Comparison of ENCODE assay signal across 1 cellular context in the genomic region with DNA sequence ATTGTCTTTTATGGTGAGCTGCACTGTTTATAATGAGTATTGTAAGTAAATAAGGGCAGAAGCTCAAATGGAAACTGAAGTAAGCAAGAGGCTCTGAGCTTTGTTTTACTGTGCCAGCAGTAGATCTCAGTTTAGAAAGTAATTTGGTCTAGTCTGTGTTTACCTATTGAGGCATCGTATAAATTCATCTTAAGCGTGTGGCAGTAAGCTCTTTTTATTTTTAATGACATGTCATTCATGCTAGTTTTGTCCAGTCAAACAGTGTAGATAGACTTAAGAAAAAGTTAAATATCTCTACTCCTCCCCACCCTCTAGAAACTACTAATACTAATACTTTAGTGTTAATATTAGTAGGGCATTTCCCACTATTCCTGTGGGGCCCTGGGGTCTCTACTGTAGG.
TF ChIP-seq lines count a peak whose summit lies in the region.

No MANE protein-coding gene starts in this region.

TF ChIP-seq in HepG2, 621 proteins besides CTCF, POLR2A, EP300 and RAD21 (continued from another document):
- TF ChIP-seq, protein P1, sequence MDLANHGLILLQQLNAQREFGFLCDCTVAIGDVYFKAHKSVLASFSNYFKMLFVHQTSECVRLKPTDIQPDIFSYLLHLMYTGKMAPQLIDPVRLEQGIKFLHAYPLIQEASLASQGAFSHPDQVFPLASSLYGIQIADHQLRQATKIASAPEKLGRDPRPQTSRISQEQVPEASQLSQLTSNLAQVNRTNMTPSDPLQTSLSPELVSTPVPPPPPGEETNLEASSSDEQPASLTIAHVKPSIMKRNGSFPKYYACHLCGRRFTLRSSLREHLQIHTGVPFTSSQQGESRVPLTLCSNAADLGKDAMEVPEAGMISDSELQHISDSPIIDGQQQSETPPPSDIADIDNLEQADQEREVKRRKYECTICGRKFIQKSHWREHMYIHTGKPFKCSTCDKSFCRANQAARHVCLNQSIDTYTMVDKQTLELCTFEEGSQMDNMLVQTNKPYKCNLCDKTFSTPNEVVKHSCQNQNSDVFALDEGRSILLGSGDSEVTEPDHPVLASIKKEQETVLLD (CRISPR knock-in tag; IDR thresholded peaks at IDR 0.05; ENCODE audit: low read depth) = no peak
- TF ChIP-seq ZNF569 (CRISPR knock-in tag; IDR thresholded peaks at IDR 0.05; ENCODE audit: borderline replicate concordance) = no peak
- TF ChIP-seq SP2 (CRISPR knock-in tag; IDR thresholded peaks at IDR 0.05) = no peak
- TF ChIP-seq, protein P2, sequence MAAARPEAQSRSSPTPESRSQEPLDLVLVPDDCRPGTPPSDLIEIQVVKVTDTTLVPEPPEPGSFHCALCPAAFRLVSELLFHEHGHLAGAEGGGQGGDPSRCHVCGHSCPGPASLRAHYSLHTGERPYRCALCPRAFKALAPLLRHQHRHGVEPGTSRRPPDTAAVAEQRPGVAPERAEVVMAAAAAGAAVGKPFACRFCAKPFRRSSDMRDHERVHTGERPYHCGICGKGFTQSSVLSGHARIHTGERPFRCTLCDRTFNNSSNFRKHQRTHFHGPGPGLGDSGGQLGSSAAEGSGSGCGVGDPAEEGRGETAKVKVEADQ (CRISPR knock-in tag; IDR thresholded peaks at IDR 0.05; ENCODE audit: borderline replicate concordance) = no peak
- no peak for TF ChIP-seq ZNF441 (CRISPR knock-in tag; IDR thresholded peaks at IDR 0.05; ENCODE audit: borderline replicate concordance)
- no peak for TF ChIP-seq THYN1 (CRISPR knock-in tag; IDR thresholded peaks at IDR 0.05; ENCODE audit: borderline replicate concordance, low read depth)
- TF ChIP-seq PRPF4 (IDR thresholded peaks at IDR 0.05; ENCODE audit: low read depth, low read length, poor library complexity, severe bottlenecking) = no peak
- TF ChIP-seq TAF1 (CRISPR knock-in tag; IDR thresholded peaks at IDR 0.05) = no peak
- no peak for TF ChIP-seq ZNF3 (CRISPR knock-in tag; IDR thresholded peaks at IDR 0.05)
- no peak for TF ChIP-seq SPEN (CRISPR knock-in tag; IDR thresholded peaks at IDR 0.05; ENCODE audit: low read depth)
- TF ChIP-seq, protein P3, sequence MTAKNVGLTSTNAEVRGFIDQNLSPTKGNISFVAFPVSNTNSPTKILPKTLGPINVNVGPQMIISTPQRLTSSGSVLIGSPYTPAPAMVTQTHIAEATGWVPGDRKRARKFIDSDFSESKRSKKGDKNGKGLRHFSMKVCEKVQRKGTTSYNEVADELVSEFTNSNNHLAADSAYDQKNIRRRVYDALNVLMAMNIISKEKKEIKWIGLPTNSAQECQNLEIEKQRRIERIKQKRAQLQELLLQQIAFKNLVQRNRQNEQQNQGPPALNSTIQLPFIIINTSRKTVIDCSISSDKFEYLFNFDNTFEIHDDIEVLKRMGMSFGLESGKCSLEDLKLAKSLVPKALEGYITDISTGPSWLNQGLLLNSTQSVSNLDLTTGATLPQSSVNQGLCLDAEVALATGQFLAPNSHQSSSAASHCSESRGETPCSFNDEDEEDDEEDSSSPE (CRISPR knock-in tag; IDR thresholded peaks at IDR 0.05) = no peak
